ENCODE assay signal across 1 cellular context in genomic region chr16:86570542-86571196, GRCh38.
TF ChIP-seq lines count a peak whose summit lies in the region.

No MANE protein-coding gene starts in this region.

TF ChIP-seq in endothelial cell of umbilical vein, 7 proteins besides CTCF, POLR2A, EP300 and RAD21:
- TF ChIP-seq MYC (IDR thresholded peaks at IDR 0.05; ENCODE audit: low read depth, low read length) = no peak
- TF ChIP-seq JUN (IDR thresholded peaks at IDR 0.05; ENCODE audit: borderline replicate concordance, insufficient read depth, insufficient read length, low read depth) = no peak
- TF ChIP-seq GATA2 (IDR thresholded peaks at IDR 0.05; ENCODE audit: insufficient read depth, insufficient read length, low read depth, low read length) = no peak
- TF ChIP-seq MAX (IDR thresholded peaks at IDR 0.05; ENCODE audit: insufficient read depth, insufficient read length) = no peak
- TF ChIP-seq EZH2 (IDR thresholded peaks at IDR 0.05; ENCODE audit: borderline replicate concordance, low read depth, low read length, severe bottlenecking) = no peak
- TF ChIP-seq FOS (IDR thresholded peaks at IDR 0.05; ENCODE audit: borderline replicate concordance, insufficient read depth, low read length) = no peak
- no peak for TF ChIP-seq POLR2AphosphoS5 (IDR thresholded peaks at IDR 0.05; ENCODE audit: insufficient read depth, low read depth, low read length)
TF ChIP-seq in endothelial cell of umbilical vein: peak in this region for 0.
